Comparison of ENCODE assay signal across 23 cellular contexts in the genomic region with DNA sequence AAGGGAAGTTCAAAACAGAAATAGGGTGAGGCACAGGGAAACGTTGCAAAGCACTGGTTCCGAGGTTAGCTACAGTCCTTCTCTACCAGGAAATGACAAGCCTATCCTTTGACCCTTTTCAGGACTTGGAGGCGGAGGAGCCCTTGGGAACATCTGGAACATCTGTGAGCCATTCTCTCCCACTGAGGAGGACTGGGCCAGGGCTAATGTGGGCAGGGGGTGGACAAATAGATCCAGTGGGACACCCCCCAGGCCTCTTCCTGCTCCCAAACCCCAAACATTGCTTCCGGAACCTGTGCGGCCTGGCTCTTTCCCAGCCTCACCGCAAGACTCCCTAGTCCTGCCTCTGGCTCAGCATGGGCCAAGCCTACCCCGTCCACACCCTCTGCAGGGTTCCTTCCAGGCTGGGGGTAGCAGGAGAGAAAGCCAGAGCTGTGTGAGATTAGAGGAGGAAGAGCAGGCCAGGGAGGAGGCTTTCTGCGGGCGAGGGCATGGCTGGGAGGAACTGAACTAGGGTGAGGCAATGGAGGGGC. TPM values are rescaled to one million over a fixed set of nuclear protein-coding genes. Genes with fewer than 3 reads are reported as not detected.
DNase-seq lines count a peak whose midpoint lies in the region; ATAC-seq, FAIRE-seq and TF ChIP-seq lines count a peak whose summit lies in the region.
"Had no signal": no experiment of that assay in that cellular context is flagged by ENCODE, and none has a peak within 500 bp of the region (broad histone marks: within the 10 kb centered on the region; RNA-seq: fewer than 3 reads in every experiment).

No MANE protein-coding gene starts in this region.

- TF ChIP-seq CTCF in right atrium auricular region (IDR thresholded peaks at IDR 0.05) (no peak), upper lobe of right lung (IDR thresholded peaks at IDR 0.05) (no peak)

- intact Hi-C loops in Right ventricle myocardium superior (cut with DNase I): no loop called here
- intact Hi-C loops in left ventricle myocardium superior (cut with micrococcal nuclease): no loop called here
- intact Hi-C loops in upper lobe of right lung (cut with DNase I): no loop called here

- no peak overlapping the region for H3K27ac ChIP-seq in right atrium auricular region
- no peak overlapping the region for H3K27ac ChIP-seq in upper lobe of right lung
- H3K27ac ChIP-seq: SJSA1 had no signal

- peaks cover 0 to 5% of the 10 kb centered on the region in 2 donors for H3K9me3 ChIP-seq in right atrium auricular region
- no peaks in the 10 kb centered on the region for H3K9me3 ChIP-seq in upper lobe of right lung
- H3K9me3 ChIP-seq: SJSA1 had no signal

- no peaks in the 10 kb centered on the region for H3K4me1 ChIP-seq in right atrium auricular region
- no peaks in the 10 kb centered on the region for H3K4me1 ChIP-seq in upper lobe of right lung
- H3K4me1 ChIP-seq: SJSA1 had no signal

- no peak for DNase-seq in Right ventricle myocardium superior
- no peak for DNase-seq in right atrium auricular region (ENCODE audit: low spot score)
- peak; percentile 87 for DNase-seq in SKM-1 treated with dmso at 0.1 percent for 144 hours (lab: John Stamatoyannopoulos, UW; ENCODE audit: unreplicated experiment)
- DNase-seq in left ventricle myocardium superior: no peak
- DNase-seq in upper lobe of right lung: no peak
- DNase-seq in urothelium cell line (ENCODE audit: low spot score): no peak
- no peak for DNase-seq in activated CD4-positive, alpha-beta T cell treated with anti-CD3 and anti-CD28 coated beads, Interleukin-2, amount 50 U/mL, for 4 hours
- DNase-seq: activated CD4-positive, alpha-beta T cell treated with anti-CD3 and anti-CD28 coated beads, Interleukin-2, amount 50 U/mL, for 48 hours; activated gamma-delta T cell; dermis blood vessel endothelial cell; H9; NCI-H1694; NCI-H2171 treated with DMSO at 0.1 percent for 48 hours; NCI-H524 treated with DMSO at 0.1 percent for 48 hours had no signal

- ATAC-seq in Right ventricle myocardium superior (ENCODE audit: poor library complexity) (peak; percentile 31), left ventricle myocardium superior (peak; percentile 48), upper lobe of right lung (peak; percentile 42), HG03095 (IDR thresholded peaks at IDR 0.05; ENCODE audit: unreplicated experiment) (no peak)

- H3K4me3 ChIP-seq in right atrium auricular region (no peak overlapping the region), upper lobe of right lung (no peak overlapping the region)
- H3K4me3 ChIP-seq: lung, SJSA1 had no signal

- H3K27me3 ChIP-seq in right atrium auricular region (no peaks in the 10 kb centered on the region), upper lobe of right lung (no peaks in the 10 kb centered on the region)
- H3K27me3 ChIP-seq: SJSA1 had no signal

- H3K36me3 ChIP-seq in right atrium auricular region (no peaks in the 10 kb centered on the region), upper lobe of right lung (no peaks in the 10 kb centered on the region)
- H3K36me3 ChIP-seq: SJSA1 had no signal

- no peak for FAIRE-seq in urothelium cell line (lab: Jason Lieb, UNC)
- FAIRE-seq: A204.1, bronchial epithelial cell, islet of Langerhans had no signal

RNA-seq across cellular contexts. Expression of gene GHRHR, which starts 36.5 kb away (rescaled TPM):
- total RNA-seq in Right ventricle myocardium superior (not detected), right atrium auricular region (not detected), left ventricle myocardium superior (not detected), upper lobe of right lung (not detected)
- total RNA-seq: bronchial epithelial cell; dermis blood vessel endothelial cell; fibroblast of villous mesenchyme; MCF 10A; SJSA1; T-helper 2 cell treated with Interferon-gamma antibody and Interleukin-4, amounts not matched to agents 100 ng/mL and 5 ng/mL, for 36 hours had no signal

RNA-seq across cellular contexts. Expression of gene ADCYAP1R1, which starts 51.9 kb away (rescaled TPM):
- total RNA-seq in Right ventricle myocardium superior (4.8 TPM), right atrium auricular region (1 to 10 TPM in 1 of 2 donors, under 1 TPM in 1; 0.86 to 3.1 TPM), left ventricle myocardium superior (6.0 TPM), upper lobe of right lung (1.8 TPM)
- total RNA-seq: bronchial epithelial cell; dermis blood vessel endothelial cell; fibroblast of villous mesenchyme; MCF 10A; SJSA1; T-helper 2 cell treated with Interferon-gamma antibody and Interleukin-4, amounts not matched to agents 100 ng/mL and 5 ng/mL, for 36 hours had no signal
